ENCODE assay signal across 15 cellular contexts in the genomic region with DNA sequence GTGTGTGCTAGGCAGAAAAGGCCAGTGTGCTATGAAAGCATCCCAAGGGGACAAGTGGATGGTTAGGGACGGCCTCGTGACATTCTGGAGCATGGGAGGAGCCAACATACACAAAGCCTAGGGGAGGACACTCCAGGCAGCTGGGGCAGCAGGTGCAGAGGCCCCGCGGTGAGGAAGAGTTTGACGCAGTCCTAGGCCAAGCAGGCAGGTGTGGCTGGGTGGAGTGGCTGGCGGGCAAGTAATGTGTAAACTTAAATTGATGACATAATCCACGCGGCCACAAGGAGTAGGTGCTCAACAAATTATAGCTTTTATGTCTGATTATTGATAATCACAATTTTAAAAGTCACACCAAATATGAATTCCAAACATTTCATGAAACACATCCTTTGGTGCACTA.
DNase-seq lines count a peak whose midpoint lies in the region; ATAC-seq and TF ChIP-seq lines count a peak whose summit lies in the region.
"Had no signal": no experiment of that assay in that cellular context is flagged by ENCODE, and none has a peak within 500 bp of the region (broad histone marks: within the 10 kb centered on the region; RNA-seq: fewer than 3 reads in every experiment).

No MANE protein-coding gene starts in this region.

- peak; percentile 63 for ATAC-seq in GM23338
- no peak for ATAC-seq in GM18870 (IDR thresholded peaks at IDR 0.05; ENCODE audit: unreplicated experiment)
- ATAC-seq: body of pancreas had no signal

- H3K4me1 Mint-ChIP-seq in GM23338 = peaks cover 34% of the 10 kb centered on the region

- H3F3A ChIP-seq in GM23338 (replicated peaks; ENCODE audit: low read depth) (peaks cover 18% of the 10 kb centered on the region; the same call in 1 of the 2 replicates), neural cell (ENCODE audit: insufficient read depth, low read length, poor library complexity, severe bottlenecking) (no peaks in the 10 kb centered on the region)

- peak; percentile 46 for DNase-seq in GM23338 (ENCODE audit: low spot score)
- peak; percentile 97 for DNase-seq in NCI-H2029 (lab: John Stamatoyannopoulos, UW)
- peak; percentile 97 to 98 for DNase-seq in SHP77 (lab: John Stamatoyannopoulos, UW)
- no peak for DNase-seq in GM10248 (ENCODE audit: extremely low spot score)
- DNase-seq in KBM-7 = no peak
- DNase-seq in NCI-H446 treated with DMSO at 0.1 percent for 48 hours (lab: John Stamatoyannopoulos, UW) = no peak
- DNase-seq: activated T-cell treated with anti-CD3 and anti-CD28 coated beads for 4 hours; body of pancreas; CD8-positive, alpha-beta memory T cell; kidney; stimulated activated CD4-positive, alpha-beta T cell treated with anti-CD3 and anti-CD28 coated beads, Interleukin-4, amount 100 ng/mL, for 24 hours; substantia nigra; T-helper 9 cell had no signal

- H3K4me1 ChIP-seq in GM23338 (ENCODE audit: insufficient read depth) = 0 out of 2 replicates have a peak, but pooled peaks cover 3% of the 10 kb centered on the region

- H4K20me1 ChIP-seq in GM23338 (replicated peaks; ENCODE audit: insufficient read depth) = no peaks in the 10 kb centered on the region
- H4K20me1 ChIP-seq in neural cell (ENCODE audit: insufficient read depth) = no peaks in the 10 kb centered on the region

- POLR2A ChIA-PET in GM10248 (lab: Yijun Ruan, JAX) = no interaction called here

- H2AFZ ChIP-seq in GM23338 (no peak overlapping the region), neural cell (ENCODE audit: low read depth, low read length) (no peak overlapping the region)

- H3K9me2 ChIP-seq in GM23338 (ENCODE audit: insufficient read depth) (peaks cover 4% of the 10 kb centered on the region; the same call in 1 of the 2 replicates), neural cell (ENCODE audit: insufficient read depth, low read length) (no peaks in the 10 kb centered on the region)

- no peaks in the 10 kb centered on the region for H3K9me3 ChIP-seq in neural cell (ENCODE audit: low read length)
- H3K9me3 ChIP-seq: body of pancreas had no signal

- H3K4me2 ChIP-seq in GM23338 (no peak overlapping the region), neural cell (ENCODE audit: low read length) (peak overlapping the region; percentile 38)

- no peaks in the 10 kb centered on the region; the same call in 2 of the 3 replicates for H3K36me3 Mint-ChIP-seq in GM23338 (ENCODE audit: low read depth)

- H3K4me3 ChIP-seq in GM23338 = no peak overlapping the region
- no peak overlapping the region for H3K4me3 ChIP-seq in neural cell (ENCODE audit: low read length)
- H3K4me3 ChIP-seq: body of pancreas had no signal

- TF ChIP-seq CTCF in GM23338 (conservative IDR thresholded peaks at IDR 0.05; ENCODE audit: low read depth in 2 of 2) (no peak), neural cell (IDR thresholded peaks at IDR 0.05; ENCODE audit: poor library complexity, severe bottlenecking) (no peak), GM10248 (IDR thresholded peaks at IDR 0.05; ENCODE audit: control extremely low read depth, extremely low read depth, low read depth, missing control alignments) (no peak)

- CTCF ChIA-PET in GM10248 (lab: Yijun Ruan, JAX) = interaction anchor here (1.1 to 1.9 kb wide), 2 partner anchors 14 to 18 kb away, joined by 3 to 7 read pairs; no protein-coding TSS in a partner anchor

- no peaks in the 10 kb centered on the region for H3K36me3 ChIP-seq in GM23338 (ENCODE audit: insufficient read depth)
- H3K36me3 ChIP-seq in neural cell (ENCODE audit: insufficient read depth, low read length) = no peaks in the 10 kb centered on the region

- H3K4me3 Mint-ChIP-seq in GM23338 = no peak overlapping the region
- H3K4me3 Mint-ChIP-seq: CD8-positive, alpha-beta memory T cell had no signal

- peak overlapping the region; percentile 52 for H3K9ac ChIP-seq in neural cell (ENCODE audit: low read length)

- in situ Hi-C loops in KBM-7 (cut with MboI; ENCODE audit: low pct_unique_long_range_greater_than_20kb, low sequenced_read_pairs) = no loop called here

- H3K9me3 Mint-ChIP-seq in GM23338 = peaks cover 1% of the 10 kb centered on the region; the same call in 1 of the 3 replicates

- H3K79me2 ChIP-seq in GM23338 (replicated peaks; ENCODE audit: insufficient read depth) (no peaks in the 10 kb centered on the region), neural cell (replicated peaks; ENCODE audit: insufficient read depth, low read length) (no peaks in the 10 kb centered on the region)

- no peak overlapping the region for H3K27ac Mint-ChIP-seq in GM23338

- H3K27me3 Mint-ChIP-seq in GM23338 (ENCODE audit: insufficient read depth, low read depth, poor library complexity) = peaks cover 39% of the 10 kb centered on the region

- H3K27me3 ChIP-seq in GM23338 (ENCODE audit: insufficient read depth) (peaks cover 6% of the 10 kb centered on the region), neural cell (ENCODE audit: insufficient read depth, low read depth, low read length) (peaks cover 12% of the 10 kb centered on the region)
- H3K27me3 ChIP-seq: body of pancreas had no signal

- TF ChIP-seq RAD21 in neural cell (conservative IDR thresholded peaks at IDR 0.05) = no peak

- H3K27ac ChIP-seq in GM23338 (ENCODE audit: low read depth) = no peak overlapping the region
- peak overlapping the region; percentile 77 for H3K27ac ChIP-seq in neural cell (ENCODE audit: low read length)
- H3K27ac ChIP-seq: body of pancreas had no signal

- no peak for TF ChIP-seq EP300 in neural cell (conservative IDR thresholded peaks at IDR 0.05; ENCODE audit: poor library complexity, severe bottlenecking)

TF ChIP-seq in GM23338, 12 proteins besides CTCF, POLR2A, EP300 and RAD21:
- TF ChIP-seq CREB1 (CRISPR knock-in tag; IDR thresholded peaks at IDR 0.05; ENCODE audit: low read depth) (no peak), JUNB (IDR thresholded peaks at IDR 0.05; ENCODE audit: unreplicated experiment) (no peak), POLR2AphosphoS5 (IDR thresholded peaks at IDR 0.05; ENCODE audit: low read depth) (no peak)
- TF ChIP-seq, protein P1, sequence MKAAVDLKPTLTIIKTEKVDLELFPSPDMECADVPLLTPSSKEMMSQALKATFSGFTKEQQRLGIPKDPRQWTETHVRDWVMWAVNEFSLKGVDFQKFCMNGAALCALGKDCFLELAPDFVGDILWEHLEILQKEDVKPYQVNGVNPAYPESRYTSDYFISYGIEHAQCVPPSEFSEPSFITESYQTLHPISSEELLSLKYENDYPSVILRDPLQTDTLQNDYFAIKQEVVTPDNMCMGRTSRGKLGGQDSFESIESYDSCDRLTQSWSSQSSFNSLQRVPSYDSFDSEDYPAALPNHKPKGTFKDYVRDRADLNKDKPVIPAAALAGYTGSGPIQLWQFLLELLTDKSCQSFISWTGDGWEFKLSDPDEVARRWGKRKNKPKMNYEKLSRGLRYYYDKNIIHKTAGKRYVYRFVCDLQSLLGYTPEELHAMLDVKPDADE (IDR thresholded peaks at IDR 0.05) = no peak

TF ChIP-seq in neural cell, 6 proteins besides CTCF, POLR2A, EP300 and RAD21:
- no peak for TF ChIP-seq SMC3 (conservative IDR thresholded peaks at IDR 0.05; ENCODE audit: poor library complexity)
- no peak for TF ChIP-seq MXI1 (conservative IDR thresholded peaks at IDR 0.05; ENCODE audit: poor library complexity, severe bottlenecking)
- TF ChIP-seq POLR2AphosphoS5 (IDR thresholded peaks at IDR 0.05) = no peak
- no peak for TF ChIP-seq EZH2 (IDR thresholded peaks at IDR 0.05; ENCODE audit: borderline replicate concordance, insufficient read depth, low read length, poor library complexity, severe bottlenecking)
- TF ChIP-seq, protein P2, sequence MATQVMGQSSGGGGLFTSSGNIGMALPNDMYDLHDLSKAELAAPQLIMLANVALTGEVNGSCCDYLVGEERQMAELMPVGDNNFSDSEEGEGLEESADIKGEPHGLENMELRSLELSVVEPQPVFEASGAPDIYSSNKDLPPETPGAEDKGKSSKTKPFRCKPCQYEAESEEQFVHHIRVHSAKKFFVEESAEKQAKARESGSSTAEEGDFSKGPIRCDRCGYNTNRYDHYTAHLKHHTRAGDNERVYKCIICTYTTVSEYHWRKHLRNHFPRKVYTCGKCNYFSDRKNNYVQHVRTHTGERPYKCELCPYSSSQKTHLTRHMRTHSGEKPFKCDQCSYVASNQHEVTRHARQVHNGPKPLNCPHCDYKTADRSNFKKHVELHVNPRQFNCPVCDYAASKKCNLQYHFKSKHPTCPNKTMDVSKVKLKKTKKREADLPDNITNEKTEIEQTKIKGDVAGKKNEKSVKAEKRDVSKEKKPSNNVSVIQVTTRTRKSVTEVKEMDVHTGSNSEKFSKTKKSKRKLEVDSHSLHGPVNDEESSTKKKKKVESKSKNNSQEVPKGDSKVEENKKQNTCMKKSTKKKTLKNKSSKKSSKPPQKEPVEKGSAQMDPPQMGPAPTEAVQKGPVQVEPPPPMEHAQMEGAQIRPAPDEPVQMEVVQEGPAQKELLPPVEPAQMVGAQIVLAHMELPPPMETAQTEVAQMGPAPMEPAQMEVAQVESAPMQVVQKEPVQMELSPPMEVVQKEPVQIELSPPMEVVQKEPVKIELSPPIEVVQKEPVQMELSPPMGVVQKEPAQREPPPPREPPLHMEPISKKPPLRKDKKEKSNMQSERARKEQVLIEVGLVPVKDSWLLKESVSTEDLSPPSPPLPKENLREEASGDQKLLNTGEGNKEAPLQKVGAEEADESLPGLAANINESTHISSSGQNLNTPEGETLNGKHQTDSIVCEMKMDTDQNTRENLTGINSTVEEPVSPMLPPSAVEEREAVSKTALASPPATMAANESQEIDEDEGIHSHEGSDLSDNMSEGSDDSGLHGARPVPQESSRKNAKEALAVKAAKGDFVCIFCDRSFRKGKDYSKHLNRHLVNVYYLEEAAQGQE (IDR thresholded peaks at IDR 0.05; ENCODE audit: borderline replicate concordance) = no peak
- TF ChIP-seq TAF1 (IDR thresholded peaks at IDR 0.05; ENCODE audit: low read depth) = no peak

Comparison
In these comparisons a context has a peak if more than half of its experiments do, and no peak if none do; other contexts are left out.
1. DNase-seq: peak in GM23338 (single experiment), NCI-H2029 (single experiment) and SHP77 (2 of 2); none in GM10248 (single experiment), KBM-7 (single experiment) and NCI-H446 treated with DMSO at 0.1 percent for 48 hours (single experiment).